10 cellular contexts compared by ENCODE assay signal in the genomic region with DNA sequence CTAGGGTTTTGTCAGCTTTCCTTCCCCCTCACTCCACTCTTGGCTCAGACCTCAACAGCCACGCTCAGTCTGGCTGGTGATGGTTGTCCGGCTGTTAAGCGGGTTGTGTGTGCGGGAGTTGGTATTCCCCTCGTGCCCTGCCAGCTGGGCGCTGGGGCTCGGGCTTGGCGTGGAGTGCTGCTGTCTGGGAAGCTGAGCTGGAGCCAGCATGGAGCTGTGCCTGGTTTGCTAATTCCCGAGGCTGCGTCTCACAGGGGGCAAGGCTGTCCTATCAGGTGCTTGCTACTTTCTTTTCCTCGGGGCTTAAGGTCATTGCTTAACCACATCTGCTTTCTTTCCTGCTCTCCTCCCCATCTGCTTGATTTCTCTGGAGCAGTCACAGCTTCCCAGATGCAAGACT. TPM values are rescaled to one million over a fixed set of nuclear protein-coding genes. Genes with fewer than 3 reads are reported as not detected.
DNase-seq lines count a peak whose midpoint lies in the region; ATAC-seq, FAIRE-seq and TF ChIP-seq lines count a peak whose summit lies in the region.
"Had no signal": no experiment of that assay in that cellular context is flagged by ENCODE, and none has a peak within 500 bp of the region (broad histone marks: within the 10 kb centered on the region; RNA-seq: fewer than 3 reads in every experiment).

No MANE protein-coding gene starts in this region.

- intact Hi-C loops in kidney (cut with DNase I) (no loop called here), stomach (cut with DNase I; ENCODE audit: low total_unique reads) (no loop called here)

- H3K4me1 ChIP-seq in kidney (ENCODE audit: control insufficient read depth in 1 of 2, insufficient read depth in 1 of 2, low read depth in 1 of 2, low read length in 2 of 2) = peaks cover 13 to 23% of the 10 kb centered on the region in 2 donors
- H3K4me1 ChIP-seq in stomach = peaks cover 28 to 41% (median 35%) of the 10 kb centered on the region in 4 donors

- H3K27ac ChIP-seq in kidney (ENCODE audit: low read depth in 2 of 2, low read length in 2 of 2) (no peak overlapping the region), stomach (peak overlapping the region in 2 of 5 donors; percentile 20 to 57)
- H3K27ac ChIP-seq: suprapubic skin had no signal

- H3K36me3 ChIP-seq in MG63 (peaks cover 74% of the 10 kb centered on the region), kidney (ENCODE audit: control insufficient read depth in 1 of 2, insufficient read depth in 2 of 2, low read length in 2 of 2) (peaks cover 0 to 8% of the 10 kb centered on the region in 2 donors), stomach (peaks cover 29 to 74% (median 61%) of the 10 kb centered on the region in 4 donors)

- H3K36me3 Mint-ChIP-seq in chondrocyte (ENCODE audit: low read depth) = peaks cover 44% of the 10 kb centered on the region
- H3K36me3 Mint-ChIP-seq in activated CD4-positive, alpha-beta T cell treated with anti-CD3 and anti-CD28 coated beads, Interleukin-2, amount 10 ng/mL, durations not matched to agents 7 days and 5 days (ENCODE audit: low read depth) = peaks cover 11% of the 10 kb centered on the region

- H3K9me3 ChIP-seq in MG63 (no peaks in the 10 kb centered on the region), kidney (ENCODE audit: control insufficient read depth in 1 of 2, low read length in 2 of 2) (no peaks in the 10 kb centered on the region), stomach (no peaks in the 10 kb centered on the region)
- H3K9me3 ChIP-seq: suprapubic skin had no signal

- H3K9me3 Mint-ChIP-seq in chondrocyte (ENCODE audit: low read depth) = no peaks in the 10 kb centered on the region
- no peaks in the 10 kb centered on the region for H3K9me3 Mint-ChIP-seq in activated CD4-positive, alpha-beta T cell treated with anti-CD3 and anti-CD28 coated beads, Interleukin-2, amount 10 ng/mL, durations not matched to agents 7 days and 5 days

- POLR2A ChIA-PET in activated CD4-positive, alpha-beta T cell treated with anti-CD3 and anti-CD28 coated beads, Interleukin-2, amount 10 ng/mL, durations not matched to agents 7 days and 5 days (lab: Charles Lee) = no interaction called here

- TF ChIP-seq EP300 in stomach (IDR thresholded peaks at IDR 0.05) = no peak

- H3K4me3 ChIP-seq in MG63 (no peak overlapping the region), kidney (ENCODE audit: low read length in 2 of 2) (no peak overlapping the region), stomach (no peak overlapping the region)
- H3K4me3 ChIP-seq: suprapubic skin had no signal

- WGBS in stomach, 5 donors = 19 to 30% (median 22%) methylated on average over 11 of the region's 11 CpGs

- FAIRE-seq in kidney (lab: Jason Lieb, UNC) = no peak
- FAIRE-seq in GM12892 (lab: Jason Lieb, UNC) = no peak

- TF ChIP-seq CTCF in chondrocyte (IDR thresholded peaks at IDR 0.05) = no peak
- TF ChIP-seq CTCF in kidney (IDR thresholded peaks at IDR 0.05; ENCODE audit: borderline replicate concordance, extremely low read depth, insufficient read depth) = no peak
- TF ChIP-seq CTCF in stomach (IDR thresholded peaks at IDR 0.05) = no peak

- H3K4me3 Mint-ChIP-seq in chondrocyte (ENCODE audit: unreplicated experiment) = peak overlapping the region; percentile 17
- H3K4me3 Mint-ChIP-seq in activated CD4-positive, alpha-beta T cell treated with anti-CD3 and anti-CD28 coated beads, Interleukin-2, amount 10 ng/mL, durations not matched to agents 7 days and 5 days = no peak overlapping the region

- peaks cover 50% of the 10 kb centered on the region for H3K4me1 Mint-ChIP-seq in chondrocyte (ENCODE audit: low read depth)
- peaks cover 6% of the 10 kb centered on the region for H3K4me1 Mint-ChIP-seq in activated CD4-positive, alpha-beta T cell treated with anti-CD3 and anti-CD28 coated beads, Interleukin-2, amount 10 ng/mL, durations not matched to agents 7 days and 5 days

- ATAC-seq in HG02885 (IDR thresholded peaks at IDR 0.05; ENCODE audit: poor library complexity, unreplicated experiment) = no peak

- H3K9ac ChIP-seq in kidney (ENCODE audit: low read length in 2 of 2) = no peak overlapping the region

- CTCF ChIA-PET in activated CD4-positive, alpha-beta T cell treated with anti-CD3 and anti-CD28 coated beads, Interleukin-2, amount 10 ng/mL, durations not matched to agents 7 days and 5 days (lab: Charles Lee) = interaction anchor here (2.5 kb wide), 1 partner anchor 11 kb away, joined by 8 read pairs; no protein-coding TSS in a partner anchor

- DNase-seq in MG63 = peak; percentile 93
- DNase-seq in chondrocyte (ENCODE audit: low spot score) = no peak
- DNase-seq in kidney = peak; percentile 79
- peak; percentile 64 for DNase-seq in stomach
- no peak for DNase-seq in T-helper 9 cell
- DNase-seq in activated CD4-positive, alpha-beta T cell treated with anti-CD3 and anti-CD28 coated beads, Interleukin-2, amount 10 ng/mL, durations not matched to agents 7 days and 5 days = no peak
- no peak for DNase-seq in GM12892 (ENCODE audit: insufficient read length)
- DNase-seq: GDM1 had no signal

- no peak for TF ChIP-seq POLR2A in stomach (IDR thresholded peaks at IDR 0.05)
- no peak for TF ChIP-seq POLR2A in GM12892 (IDR thresholded peaks at IDR 0.05; ENCODE audit: low read depth, low read length)

- H3K27me3 Mint-ChIP-seq in chondrocyte (ENCODE audit: low read depth) = no peaks in the 10 kb centered on the region
- no peaks in the 10 kb centered on the region for H3K27me3 Mint-ChIP-seq in activated CD4-positive, alpha-beta T cell treated with anti-CD3 and anti-CD28 coated beads, Interleukin-2, amount 10 ng/mL, durations not matched to agents 7 days and 5 days

- H3K27me3 ChIP-seq in MG63 = no peaks in the 10 kb centered on the region
- H3K27me3 ChIP-seq in stomach = no peaks in the 10 kb centered on the region
- H3K27me3 ChIP-seq: suprapubic skin had no signal

- H3K27ac Mint-ChIP-seq in chondrocyte (ENCODE audit: unreplicated experiment) = peak overlapping the region; percentile 89
- H3K27ac Mint-ChIP-seq in activated CD4-positive, alpha-beta T cell treated with anti-CD3 and anti-CD28 coated beads, Interleukin-2, amount 10 ng/mL, durations not matched to agents 7 days and 5 days = no peak overlapping the region

RNA-seq across cellular contexts. Expression of a gene that starts 29.9 kb away (rescaled TPM):
- 24.3 and 40.4 TPM in 2 replicates for total RNA-seq in MG63 (2014; rRNA removed; shearing (Covaris generic); ENCODE audit: low replicate concordance)
- 82.7 to 129 TPM (median 128 TPM) in 3 replicates for total RNA-seq in chondrocyte
- 27.9 TPM for total RNA-seq in kidney
- polyA plus RNA-seq in kidney (ENCODE audit: insufficient read depth, low read depth, low replicate concordance) = 19.9 TPM
- total RNA-seq in stomach = 10 to 100 TPM; 23.2 to 75.3 (median 65.2) TPM
- 10 to 100 TPM; 13.9 to 32.7 (median 18.2) TPM for polyA plus RNA-seq in stomach
- total RNA-seq in activated CD4-positive, alpha-beta T cell treated with anti-CD3 and anti-CD28 coated beads, Interleukin-2, amount 10 ng/mL, durations not matched to agents 7 days and 5 days = 10 to 100 TPM; 10.5 to 12.3 TPM
- polyA plus RNA-seq in GM12892 (2012; ENCODE audit: missing spikeins) = 18.2 TPM

Comparison
In these comparisons a context has a peak if more than half of its experiments do, and no peak if none do; other contexts are left out.
1. DNase-seq: peak in MG63 (single experiment), kidney (single experiment) and stomach (single experiment); none in chondrocyte (single experiment), T-helper 9 cell (single experiment), activated CD4-positive, alpha-beta T cell treated with anti-CD3 and anti-CD28 coated beads, Interleukin-2, amount 10 ng/mL, durations not matched to agents 7 days and 5 days (single experiment) and GM12892 (single experiment).